In the genomic region with DNA sequence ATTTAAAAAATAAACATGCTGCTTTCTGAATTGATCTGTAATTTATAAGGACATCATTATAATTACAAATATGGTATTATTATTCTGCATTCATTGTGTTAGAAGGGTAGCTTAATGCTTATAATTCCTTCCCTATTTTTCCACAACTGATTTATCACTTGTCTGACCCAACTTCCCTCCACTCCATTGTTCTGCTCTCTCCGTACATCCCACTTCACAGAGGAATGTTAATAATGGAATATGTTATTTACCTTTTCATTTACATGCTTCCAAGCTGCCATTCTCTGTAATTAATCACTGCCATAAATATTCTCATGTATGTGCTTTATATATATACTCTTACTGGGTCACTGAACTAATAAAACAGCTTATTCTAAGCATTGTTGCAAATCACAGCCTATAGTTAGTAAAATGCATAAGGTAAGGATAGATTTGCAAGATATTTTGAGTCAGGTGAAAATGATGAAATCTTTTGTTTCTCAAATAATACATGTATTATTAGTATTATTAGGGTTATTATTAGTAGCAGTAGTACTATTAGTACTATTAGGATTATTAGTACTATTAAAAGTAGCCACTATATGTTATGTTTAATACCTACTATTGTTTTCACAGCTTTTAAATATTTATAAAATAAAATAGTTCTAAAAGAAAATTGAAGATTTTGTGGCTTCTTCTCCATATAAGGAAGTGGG, we compare ENCODE assay signal across 22 cellular contexts.
"Had no signal": no experiment of that assay in that cellular context is flagged by ENCODE, and none has a peak within 500 bp of the region (broad histone marks: within the 10 kb centered on the region; RNA-seq: fewer than 3 reads in every experiment).

No MANE protein-coding gene starts in this region.

- H3K4me3 ChIP-seq: hepatocyte, lung, pancreas, right lobe of liver, tibial artery, upper lobe of left lung, vagina had no signal

- H3K4me1 ChIP-seq: foreskin keratinocyte, vagina had no signal

- FAIRE-seq: pancreas had no signal

- H2AFZ ChIP-seq: hepatocyte had no signal

- H3K9me3 ChIP-seq: pancreas, right lobe of liver, tibial artery, upper lobe of left lung, vagina had no signal

- H3K79me2 ChIP-seq: hepatocyte had no signal

- H3K4me2 ChIP-seq: hepatocyte had no signal

- ATAC-seq: effector memory CD8-positive, alpha-beta T cell; foreskin keratinocyte; left colon; left ventricle myocardium superior; pancreas; right lobe of liver; stimulated activated memory B cell treated with anti-CD40 and anti-IgM and Interleukin-4, amounts not matched to agents 10 μg/mL and 1 μg/mL and 100 μg/mL, for 72 hours had no signal

- DNase-seq: cortex of kidney; effector memory CD8-positive, alpha-beta T cell; erythroblast; foreskin keratinocyte; head of caudate nucleus; left colon; left ventricle myocardium superior; mesendoderm; naive B cell; occipital lobe; pancreas; retina; right lobe of liver; stimulated activated CD4-positive, alpha-beta T cell treated with anti-CD3 and anti-CD28 coated beads, Interleukin-15, amount 100 ng/mL, for 24 hours; stimulated activated CD4-positive, alpha-beta T cell treated with anti-CD3 and anti-CD28 coated beads, Interleukin-1b, Interleukin-23, amount 100 ng/mL, for 48 hours; stimulated activated CD4-positive, alpha-beta T cell treated with anti-CD3 and anti-CD28 coated beads, Interleukin-4, amount 100 ng/mL, for 24 hours; tibial artery; upper lobe of left lung had no signal

- H3K36me3 ChIP-seq: pancreas, right lobe of liver, tibial artery, upper lobe of left lung, vagina had no signal

- H3K27me3 ChIP-seq: foreskin keratinocyte, hepatocyte, pancreas, right lobe of liver, tibial artery, upper lobe of left lung, vagina had no signal

- H3K27ac ChIP-seq: foreskin keratinocyte, hepatocyte, pancreas, right lobe of liver, tibial artery, upper lobe of left lung, vagina had no signal
